Comparison of ENCODE assay signal across 12 cellular contexts in the genomic region with DNA sequence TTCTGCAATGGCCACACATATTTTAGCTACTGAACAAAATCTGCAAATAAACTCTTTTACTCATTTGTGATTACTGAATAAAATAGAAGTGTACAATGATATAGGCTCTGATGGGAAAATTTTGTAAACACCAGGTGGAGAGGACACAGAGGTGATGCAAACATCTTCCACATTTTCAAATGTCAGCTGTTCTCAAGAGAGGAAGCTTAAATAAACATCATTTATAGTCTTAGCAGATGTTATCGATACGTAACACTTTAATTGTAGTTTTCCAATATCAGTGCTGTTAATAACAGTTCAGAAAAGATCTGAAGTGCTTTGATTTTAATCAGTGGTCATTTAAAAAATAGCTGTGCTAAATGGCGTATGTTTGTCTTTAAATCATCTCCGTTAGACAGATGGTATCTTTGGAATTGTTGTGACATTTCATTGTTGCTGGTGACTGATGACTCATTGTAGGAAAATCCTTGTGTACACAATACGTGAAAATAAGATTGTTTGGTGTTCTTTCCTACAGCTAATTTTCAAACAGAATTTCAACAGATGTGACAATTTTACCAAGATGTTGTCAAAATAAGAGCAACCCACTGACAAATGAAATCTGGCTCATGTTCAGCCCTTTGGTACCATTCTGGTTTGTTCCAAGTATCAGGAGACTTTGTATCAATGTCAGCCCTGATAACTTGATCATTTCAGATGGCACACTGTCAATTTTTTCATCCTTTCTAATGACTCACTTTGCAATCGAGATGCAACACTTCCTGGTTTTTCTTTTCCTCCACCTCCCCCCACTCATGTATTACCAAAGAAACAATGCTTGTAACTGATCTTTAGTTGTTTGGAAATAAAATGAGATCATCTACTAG.
DNase-seq lines count a peak whose midpoint lies in the region; ATAC-seq and TF ChIP-seq lines count a peak whose summit lies in the region.
"Had no signal": no experiment of that assay in that cellular context is flagged by ENCODE, and none has a peak within 500 bp of the region (broad histone marks: within the 10 kb centered on the region; RNA-seq: fewer than 3 reads in every experiment).

No MANE protein-coding gene starts in this region.

- H3K9ac ChIP-seq in HUES48 (ENCODE audit: low read depth, low read length) = no peak overlapping the region

- no peak for TF ChIP-seq CTCF in AG10803 (conservative IDR thresholded peaks at IDR 0.05; ENCODE audit: low read length)
- TF ChIP-seq CTCF in hepatocyte (IDR thresholded peaks at IDR 0.05; ENCODE audit: poor library complexity) = no peak
- no peak for TF ChIP-seq CTCF in RWPE1 (conservative IDR thresholded peaks at IDR 0.05; ENCODE audit: low read depth)

- H3K27ac Mint-ChIP-seq in activated naive CD8-positive, alpha-beta T cell treated with anti-CD3 and anti-CD28 coated beads, Interleukin-2, amount 50 U/mL, for 24 hours = no peak overlapping the region
- H3K27ac Mint-ChIP-seq: activated CD4-positive, alpha-beta memory T cell treated with anti-CD3 and anti-CD28 coated beads for 36 hours had no signal

- no peak overlapping the region for H2AFZ ChIP-seq in hepatocyte

- no peaks in the 10 kb centered on the region for H3K36me3 Mint-ChIP-seq in activated T-cell treated with anti-CD3 and anti-CD28 coated beads, Interleukin-2, amount 50 U/mL, for 4 hours (ENCODE audit: insufficient read depth)
- H3K36me3 Mint-ChIP-seq in activated naive CD8-positive, alpha-beta T cell treated with anti-CD3 and anti-CD28 coated beads, Interleukin-2, amount 50 U/mL, for 24 hours (ENCODE audit: low read depth) = no peaks in the 10 kb centered on the region
- H3K36me3 Mint-ChIP-seq: activated CD4-positive, alpha-beta memory T cell treated with anti-CD3 and anti-CD28 coated beads for 36 hours had no signal

- no peaks in the 10 kb centered on the region for H3K4me1 Mint-ChIP-seq in activated T-cell treated with anti-CD3 and anti-CD28 coated beads, Interleukin-2, amount 50 U/mL, for 4 hours (ENCODE audit: low read depth)
- H3K4me1 Mint-ChIP-seq in activated naive CD8-positive, alpha-beta T cell treated with anti-CD3 and anti-CD28 coated beads, Interleukin-2, amount 50 U/mL, for 24 hours = no peaks in the 10 kb centered on the region

- H3K4me1 ChIP-seq in HUES48 (ENCODE audit: control insufficient read depth, insufficient read depth, low read length) = peaks cover 18% of the 10 kb centered on the region; the same call in 1 of the 2 replicates
- peaks cover 8% of the 10 kb centered on the region for H3K4me1 ChIP-seq in hepatocyte (ENCODE audit: insufficient read depth)

- H3K79me2 ChIP-seq in hepatocyte = no peaks in the 10 kb centered on the region

- peak; percentile 72 for DNase-seq in AG10803 (ENCODE audit: low read depth)
- DNase-seq in SHP77 (lab: John Stamatoyannopoulos, UW) = peak; percentile 88 to 90
- DNase-seq in hepatocyte (ENCODE audit: low spot score) = peak; percentile 8
- no peak for DNase-seq in activated T-cell treated with anti-CD3 and anti-CD28 coated beads, Interleukin-2, amount 50 U/mL, for 4 hours
- no peak for DNase-seq in RWPE1 (ENCODE audit: low spot score)
- DNase-seq in caudate nucleus (lab: John Stamatoyannopoulos, UW) = no peak
- DNase-seq in activated naive CD8-positive, alpha-beta T cell treated with anti-CD3 and anti-CD28 coated beads, Interleukin-2, amount 50 U/mL, for 24 hours = no peak
- DNase-seq: activated CD4-positive, alpha-beta memory T cell treated with anti-CD3 and anti-CD28 coated beads for 36 hours; anterior cingulate cortex; KBM-7 had no signal

- WGBS in hepatocyte (ENCODE audit: low lambda C conversion rate, missing lambda C conversion rate) = 39% methylated on average over 6 of the region's 6 CpGs

- no peak overlapping the region for H3K4me3 ChIP-seq in AG10803 (ENCODE audit: low read length)
- H3K4me3 ChIP-seq in HUES48 (ENCODE audit: low read depth, low read length) = no peak overlapping the region
- no peak overlapping the region for H3K4me3 ChIP-seq in hepatocyte

- peak overlapping the region; percentile 38 for H3K27ac ChIP-seq in HUES48 (ENCODE audit: low read depth, low read length)
- H3K27ac ChIP-seq in hepatocyte = peak overlapping the region; percentile 21
- no peak overlapping the region for H3K27ac ChIP-seq in RWPE1
- no peak overlapping the region for H3K27ac ChIP-seq in caudate nucleus (ENCODE audit: low read depth, low read length)

- no peaks in the 10 kb centered on the region for H3K36me3 ChIP-seq in HUES48 (ENCODE audit: control insufficient read depth, insufficient read depth, low read length)
- H3K36me3 ChIP-seq in hepatocyte (replicated peaks; ENCODE audit: insufficient read depth, low read depth) = no peaks in the 10 kb centered on the region

- no peaks in the 10 kb centered on the region for H3K9me2 ChIP-seq in hepatocyte (replicated peaks; ENCODE audit: insufficient read depth)

- H3K27me3 ChIP-seq in HUES48 (ENCODE audit: control insufficient read depth, insufficient read depth, low read length) = no peaks in the 10 kb centered on the region
- no peaks in the 10 kb centered on the region for H3K27me3 ChIP-seq in hepatocyte

- H3K27me3 Mint-ChIP-seq in activated T-cell treated with anti-CD3 and anti-CD28 coated beads, Interleukin-2, amount 50 U/mL, for 4 hours (ENCODE audit: low read depth) = peaks cover 7% of the 10 kb centered on the region
- peaks cover 2% of the 10 kb centered on the region for H3K27me3 Mint-ChIP-seq in activated naive CD8-positive, alpha-beta T cell treated with anti-CD3 and anti-CD28 coated beads, Interleukin-2, amount 50 U/mL, for 24 hours

- H3K9me3 ChIP-seq in HUES48 (ENCODE audit: control insufficient read depth, insufficient read depth, low read length) (no peaks in the 10 kb centered on the region), hepatocyte (ENCODE audit: low read depth) (no peaks in the 10 kb centered on the region)

- no peaks in the 10 kb centered on the region for H4K20me1 ChIP-seq in hepatocyte (ENCODE audit: insufficient read depth, poor library complexity, severe bottlenecking)

- no peak overlapping the region for H3K4me3 Mint-ChIP-seq in activated T-cell treated with anti-CD3 and anti-CD28 coated beads, Interleukin-2, amount 50 U/mL, for 4 hours
- no peak overlapping the region for H3K4me3 Mint-ChIP-seq in activated naive CD8-positive, alpha-beta T cell treated with anti-CD3 and anti-CD28 coated beads, Interleukin-2, amount 50 U/mL, for 24 hours
- H3K4me3 Mint-ChIP-seq: activated CD4-positive, alpha-beta memory T cell treated with anti-CD3 and anti-CD28 coated beads for 36 hours had no signal

- POLR2A ChIA-PET in RWPE1 (lab: Yijun Ruan, JAX; ENCODE audit: low non-redundant PET) = no interaction called here

- no peak for ATAC-seq in activated T-cell treated with anti-CD3 and anti-CD28 coated beads, Interleukin-2, amount 50 U/mL, for 4 hours
- ATAC-seq in activated naive CD8-positive, alpha-beta T cell treated with anti-CD3 and anti-CD28 coated beads, Interleukin-2, amount 50 U/mL, for 24 hours = no peak
- ATAC-seq: Right ventricle myocardium inferior had no signal

- no peaks in the 10 kb centered on the region for H3K9me3 Mint-ChIP-seq in activated T-cell treated with anti-CD3 and anti-CD28 coated beads, Interleukin-2, amount 50 U/mL, for 4 hours
- no peaks in the 10 kb centered on the region for H3K9me3 Mint-ChIP-seq in activated naive CD8-positive, alpha-beta T cell treated with anti-CD3 and anti-CD28 coated beads, Interleukin-2, amount 50 U/mL, for 24 hours
- H3K9me3 Mint-ChIP-seq: activated CD4-positive, alpha-beta memory T cell treated with anti-CD3 and anti-CD28 coated beads for 36 hours had no signal

- CTCF ChIA-PET in RWPE1 (lab: Yijun Ruan, JAX) = no interaction called here

- H3K4me2 ChIP-seq in hepatocyte = peak overlapping the region; percentile 11

Comparison
In these comparisons a context has a peak if more than half of its experiments do, and no peak if none do; other contexts are left out.
1. DNase-seq: peak in AG10803 (single experiment), SHP77 (2 of 2) and hepatocyte (single experiment); none in activated T-cell treated with anti-CD3 and anti-CD28 coated beads, Interleukin-2, amount 50 U/mL, for 4 hours (single experiment), RWPE1 (single experiment), caudate nucleus (0 of 61) and activated naive CD8-positive, alpha-beta T cell treated with anti-CD3 and anti-CD28 coated beads, Interleukin-2, amount 50 U/mL, for 24 hours (single experiment).
2. H3K27ac ChIP-seq: peak in HUES48 (single experiment) and hepatocyte (single experiment); none in RWPE1 (single experiment) and caudate nucleus (single experiment).